8 cellular contexts compared by ENCODE assay signal in the genomic region with DNA sequence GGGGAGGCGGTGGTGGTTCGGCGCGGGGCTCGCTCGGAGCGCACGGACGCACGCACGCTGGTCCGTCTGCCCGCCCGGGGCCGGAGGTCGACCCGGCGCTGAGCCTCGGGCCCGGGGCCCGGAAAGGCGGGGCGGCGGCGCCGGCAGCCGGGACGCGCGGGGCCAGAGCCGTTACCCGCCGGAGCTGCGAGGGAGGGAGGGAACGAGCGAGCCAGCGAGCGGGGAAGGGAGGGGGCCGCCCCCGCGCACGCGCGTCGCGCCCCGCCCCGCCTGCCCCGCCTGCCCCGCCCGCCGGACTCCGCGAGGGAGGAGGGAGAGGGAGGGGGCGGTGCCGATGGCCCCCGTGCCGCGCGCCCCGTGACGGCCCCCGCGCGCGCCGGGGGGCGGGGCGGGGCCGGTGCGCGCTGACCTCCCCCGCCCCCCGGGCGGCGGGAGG.
A peak's percentile ranks its signal among the peaks of the same experiment; 100 is the strongest.
DNase-seq lines count a peak whose midpoint lies in the region; ATAC-seq lines count a peak whose summit lies in the region.

No MANE protein-coding gene starts in this region.

- peaks cover 29% of the 10 kb centered on the region for H3K4me1 Mint-ChIP-seq in stimulated activated memory B cell treated with anti-CD40 and anti-IgM and Interleukin-4, amounts not matched to agents 10 μg/mL and 1 μg/mL and 100 μg/mL, for 72 hours

- H3K27me3 ChIP-seq in mucosa of rectum (ENCODE audit: control insufficient read depth in 2 of 2, insufficient read depth in 2 of 2, low read length in 2 of 2) = no peaks in the 10 kb centered on the region

- H3K4me3 ChIP-seq in mucosa of rectum (ENCODE audit: low read length in 2 of 2) = peak overlapping the region in 1 of 2 donors; percentile 61

- H3K9me3 Mint-ChIP-seq in stimulated activated memory B cell treated with anti-CD40 and anti-IgM and Interleukin-4, amounts not matched to agents 10 μg/mL and 1 μg/mL and 100 μg/mL, for 72 hours = no peaks in the 10 kb centered on the region

- H3K27ac Mint-ChIP-seq in stimulated activated memory B cell treated with anti-CD40 and anti-IgM and Interleukin-4, amounts not matched to agents 10 μg/mL and 1 μg/mL and 100 μg/mL, for 72 hours = no peak overlapping the region

- H3K27me3 Mint-ChIP-seq in stimulated activated memory B cell treated with anti-CD40 and anti-IgM and Interleukin-4, amounts not matched to agents 10 μg/mL and 1 μg/mL and 100 μg/mL, for 72 hours = no peaks in the 10 kb centered on the region

- H3K9ac ChIP-seq in mucosa of rectum (ENCODE audit: low read depth in 1 of 2, low read length in 2 of 2) = peak overlapping the region in 1 of 2 donors; percentile 62

- H3K36me3 ChIP-seq in mucosa of rectum (ENCODE audit: control insufficient read depth in 2 of 2, insufficient read depth in 2 of 2, low read length in 2 of 2) = peaks cover 15 to 20% of the 10 kb centered on the region in 2 donors

- H3K4me3 Mint-ChIP-seq in stimulated activated memory B cell treated with anti-CD40 and anti-IgM and Interleukin-4, amounts not matched to agents 10 μg/mL and 1 μg/mL and 100 μg/mL, for 72 hours = no peak overlapping the region

- H3K27ac ChIP-seq in epithelial cell of prostate (peak overlapping the region; percentile 86), mucosa of rectum (ENCODE audit: low read depth in 2 of 2, low read length in 2 of 2) (peak overlapping the region; percentile 60 to 83)

- peaks cover 13% of the 10 kb centered on the region for H3K36me3 Mint-ChIP-seq in stimulated activated memory B cell treated with anti-CD40 and anti-IgM and Interleukin-4, amounts not matched to agents 10 μg/mL and 1 μg/mL and 100 μg/mL, for 72 hours

- peak; percentile 42 to 68 for DNase-seq in AML-193 (lab: John Stamatoyannopoulos, UW)
- DNase-seq in NCI-H226 = peak; percentile 62
- peak; percentile 78 to 79 for DNase-seq in activated CD4-positive, alpha-beta T cell treated with anti-CD3 and anti-CD28 coated beads, Interleukin-2, amount 50 U/mL, for 48 hours
- DNase-seq in epithelial cell of prostate (ENCODE audit: low read depth, low spot score) = no peak

- H3K9me3 ChIP-seq in mucosa of rectum (ENCODE audit: control insufficient read depth in 2 of 2, low read length in 2 of 2) = no peaks in the 10 kb centered on the region

- peak; percentile 16 for ATAC-seq in GM18519 (IDR thresholded peaks at IDR 0.05; ENCODE audit: low FRiP score, unreplicated experiment)
- peak; percentile 34 for ATAC-seq in HG03025 (IDR thresholded peaks at IDR 0.05; ENCODE audit: low FRiP score, unreplicated experiment)
- ATAC-seq in stimulated activated memory B cell treated with anti-CD40 and anti-IgM and Interleukin-4, amounts not matched to agents 10 μg/mL and 1 μg/mL and 100 μg/mL, for 72 hours = peak; percentile 56

- H3K4me1 ChIP-seq in mucosa of rectum (ENCODE audit: control insufficient read depth in 2 of 2, insufficient read depth in 2 of 2, low read length in 2 of 2) = peaks cover 42 to 46% of the 10 kb centered on the region in 2 donors
